Comparison of ENCODE assay signal across 1 cellular context in the genomic region with DNA sequence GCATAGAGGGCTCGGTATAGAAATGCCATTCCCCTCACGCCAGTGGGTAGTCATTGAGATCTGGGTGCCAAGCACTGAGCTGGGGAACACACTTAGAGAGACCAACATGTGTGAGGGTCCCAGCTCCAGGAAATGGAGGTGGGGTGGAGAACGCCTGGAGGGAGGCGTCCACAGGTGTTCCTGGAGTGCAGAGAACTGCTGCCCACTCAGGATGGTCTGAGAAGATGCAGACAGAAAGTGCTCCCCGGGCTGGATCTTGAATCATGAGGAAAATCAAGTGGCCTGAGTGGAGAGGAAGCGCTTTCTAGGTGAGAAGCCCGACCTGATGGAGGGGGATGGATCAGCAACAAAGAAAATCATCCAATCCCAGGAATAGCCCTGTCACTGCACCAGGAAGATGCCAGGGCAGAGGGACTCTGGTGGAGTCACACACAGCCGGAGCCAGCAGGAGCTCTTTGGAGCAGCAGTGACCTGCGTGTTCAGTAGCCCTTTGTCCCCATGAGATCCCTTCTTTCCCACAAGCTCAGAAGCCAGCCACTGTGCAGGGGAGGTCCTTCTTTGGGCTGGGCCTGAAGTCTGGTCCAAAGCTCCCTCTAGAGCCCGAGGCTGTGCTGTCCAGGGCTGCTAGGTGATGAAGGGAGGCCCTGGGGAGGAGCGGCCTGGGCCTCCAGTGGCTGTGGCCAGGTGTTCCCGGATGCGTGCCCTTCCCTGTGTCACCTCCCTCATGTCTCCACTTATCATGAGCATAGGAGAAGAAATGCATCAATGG.
TF ChIP-seq lines count a peak whose summit lies in the region.

No MANE protein-coding gene starts in this region.

TF ChIP-seq in K562, 482 proteins besides CTCF, POLR2A, EP300 and RAD21 (continued from another document):
- TF ChIP-seq PATZ1 (CRISPR knock-in tag; IDR thresholded peaks at IDR 0.05; ENCODE audit: borderline replicate concordance): no peak
- TF ChIP-seq, protein P1, sequence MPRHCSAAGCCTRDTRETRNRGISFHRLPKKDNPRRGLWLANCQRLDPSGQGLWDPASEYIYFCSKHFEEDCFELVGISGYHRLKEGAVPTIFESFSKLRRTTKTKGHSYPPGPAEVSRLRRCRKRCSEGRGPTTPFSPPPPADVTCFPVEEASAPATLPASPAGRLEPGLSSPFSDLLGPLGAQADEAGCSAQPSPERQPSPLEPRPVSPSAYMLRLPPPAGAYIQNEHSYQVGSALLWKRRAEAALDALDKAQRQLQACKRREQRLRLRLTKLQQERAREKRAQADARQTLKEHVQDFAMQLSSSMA (CRISPR knock-in tag; IDR thresholded peaks at IDR 0.05): no peak
- no peak for TF ChIP-seq HCFC1 (IDR thresholded peaks at IDR 0.05; ENCODE audit: low read depth, low read length)
- no peak for TF ChIP-seq FOXA1 (IDR thresholded peaks at IDR 0.05; ENCODE audit: borderline replicate concordance)
- TF ChIP-seq ATF1 (CRISPR knock-in tag; IDR thresholded peaks at IDR 0.05): no peak
- TF ChIP-seq ATF1 (tag; IDR thresholded peaks at IDR 0.05): no peak
- no peak for TF ChIP-seq STAG1 (CRISPR knock-in tag; IDR thresholded peaks at IDR 0.05; ENCODE audit: borderline replicate concordance)
- no peak for TF ChIP-seq WHSC1 (IDR thresholded peaks at IDR 0.05; ENCODE audit: low read length)
